In the genomic region with DNA sequence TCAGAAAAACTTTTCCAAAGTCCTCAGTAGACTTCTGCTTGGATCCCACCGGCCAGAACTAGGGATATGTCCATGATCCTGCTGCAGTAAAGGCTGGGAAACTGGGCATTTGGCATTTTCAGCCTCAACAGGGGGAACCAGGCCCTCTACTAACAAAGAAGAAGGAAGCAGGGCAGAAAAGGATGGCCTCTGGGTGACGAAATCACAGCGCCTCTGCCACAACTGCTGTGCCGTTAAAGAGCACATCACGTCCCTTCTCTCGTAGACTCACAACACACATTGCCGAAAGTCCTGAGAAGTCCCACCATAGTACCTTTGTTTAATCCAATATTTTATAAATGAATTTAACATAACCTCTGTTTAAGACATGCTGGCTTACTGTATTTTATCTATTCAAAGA, we compare ENCODE assay signal across 15 cellular contexts. TPM values are rescaled to one million over a fixed set of nuclear protein-coding genes. Genes with fewer than 3 reads are reported as not detected.
DNase-seq lines count a peak whose midpoint lies in the region; ATAC-seq and TF ChIP-seq lines count a peak whose summit lies in the region.
"Had no signal": no experiment of that assay in that cellular context is flagged by ENCODE, and none has a peak within 500 bp of the region (broad histone marks: within the 10 kb centered on the region; RNA-seq: fewer than 3 reads in every experiment).

No MANE protein-coding gene starts in this region.

- ATAC-seq in GM21360 (IDR thresholded peaks at IDR 0.05; ENCODE audit: unreplicated experiment) = no peak
- ATAC-seq: HCT116 had no signal

- no peak for TF ChIP-seq POLR2A in NB4 (IDR thresholded peaks at IDR 0.05; ENCODE audit: extremely low read depth, insufficient read length)
- TF ChIP-seq POLR2A in uterus (IDR thresholded peaks at IDR 0.05) = no peak

- no peaks in the 10 kb centered on the region for H3K36me3 ChIP-seq in MG63
- no peaks in the 10 kb centered on the region for H3K36me3 ChIP-seq in uterus

- H3K9me3 ChIP-seq in MG63 (no peaks in the 10 kb centered on the region), uterus (no peaks in the 10 kb centered on the region)
- H3K9me3 ChIP-seq: Caco-2 had no signal

- TF ChIP-seq CTCF in NB4 (IDR thresholded peaks at IDR 0.05; ENCODE audit: low read depth, low read length) = no peak
- no peak for TF ChIP-seq CTCF in uterus (IDR thresholded peaks at IDR 0.05)

- H3K4me3 ChIP-seq in NB4 (ENCODE audit: low read depth, low read length) = no peak overlapping the region
- H3K4me3 ChIP-seq in MG63 = no peak overlapping the region
- no peak overlapping the region for H3K4me3 ChIP-seq in uterus
- H3K4me3 ChIP-seq: GM23248 had no signal

- CTCF ChIA-PET in HEK293T (lab: Yijun Ruan, JAX) = no interaction called here

- no peak overlapping the region for H3K27ac ChIP-seq in uterus
- H3K27ac ChIP-seq: GM23248, HL-60 had no signal

- DNase-seq in CD1c-positive myeloid dendritic cell (ENCODE audit: extremely low spot score) = peak; percentile 12
- DNase-seq in Kasumi-1 (lab: John Stamatoyannopoulos, UW) = peak; percentile 4 to 14
- DNase-seq in NB4 (ENCODE audit: low read depth) = peak; percentile 49
- DNase-seq in SKM-1 treated with dmso at 0.1 percent for 144 hours (lab: John Stamatoyannopoulos, UW; ENCODE audit: unreplicated experiment) = peak; percentile 77
- DNase-seq in HEK293T (ENCODE audit: extremely low spot score) = no peak
- DNase-seq in MG63 = no peak
- no peak for DNase-seq in uterus
- DNase-seq: Caco-2; CD8-positive, alpha-beta memory T cell; DND-41; GDM1; GM23248 had no signal

- POLR2A ChIA-PET in HEK293T (lab: Yijun Ruan, JAX) = no interaction called here

- no peaks in the 10 kb centered on the region for H3K4me1 ChIP-seq in uterus
- H3K4me1 ChIP-seq: Caco-2 had no signal

- intact Hi-C loops in uterus (cut with DNase I; ENCODE audit: low total_unique reads) = no loop called here

- H3K27me3 ChIP-seq in MG63 (no peaks in the 10 kb centered on the region), uterus (no peaks in the 10 kb centered on the region)

TF ChIP-seq in HEK293T, 16 proteins besides CTCF, POLR2A, EP300 and RAD21:
- TF ChIP-seq NFRKB (IDR thresholded peaks at IDR 0.05) = no peak
- no peak for TF ChIP-seq TARDBP (IDR thresholded peaks at IDR 0.05)
- TF ChIP-seq SUZ12 (IDR thresholded peaks at IDR 0.05) = no peak
- no peak for TF ChIP-seq LEF1 (IDR thresholded peaks at IDR 0.05; ENCODE audit: borderline replicate concordance)
- TF ChIP-seq FOXK2 (IDR thresholded peaks at IDR 0.05) = no peak
- no peak for TF ChIP-seq CTBP1 (IDR thresholded peaks at IDR 0.05; ENCODE audit: borderline replicate concordance)
- TF ChIP-seq BHLHE40 (IDR thresholded peaks at IDR 0.05; ENCODE audit: borderline replicate concordance) = no peak
- no peak for TF ChIP-seq FOXA1 (IDR thresholded peaks at IDR 0.05)
- TF ChIP-seq FOXM1 (IDR thresholded peaks at IDR 0.05; ENCODE audit: borderline replicate concordance) = no peak
- TF ChIP-seq ELF4 (IDR thresholded peaks at IDR 0.05) = no peak

RNA-seq across cellular contexts. Expression of a gene that starts 10.4 kb away (rescaled TPM):
- total RNA-seq in MG63 (2014; rRNA removed; shearing (Covaris generic); ENCODE audit: low replicate concordance) = 8.1 and 16.2 TPM in 2 replicates
- total RNA-seq in uterus = 10 to 100 TPM in 3 of 4 donors, 1 to 10 TPM in 1; 5.3 to 26.9 (median 24.6) TPM

Comparison
In these comparisons a context has a peak if more than half of its experiments do, and no peak if none do; other contexts are left out.
1. DNase-seq: peak in CD1c-positive myeloid dendritic cell (single experiment), Kasumi-1 (2 of 2), NB4 (single experiment) and SKM-1 treated with dmso at 0.1 percent for 144 hours (single experiment); none in HEK293T (single experiment), MG63 (single experiment) and uterus (0 of 2).